Comparison of ENCODE assay signal across 14 cellular contexts in genomic region chr19:5959260-5960004, GRCh38. TPM values are rescaled to one million over a fixed set of nuclear protein-coding genes. Genes with fewer than 3 reads are reported as not detected.
DNase-seq lines count a peak whose midpoint lies in the region; ATAC-seq and TF ChIP-seq lines count a peak whose summit lies in the region.
"Had no signal": no experiment of that assay in that cellular context is flagged by ENCODE, and none has a peak within 500 bp of the region (broad histone marks: within the 10 kb centered on the region; RNA-seq: fewer than 3 reads in every experiment).

No MANE protein-coding gene starts in this region.

- intact Hi-C loops in left ventricle myocardium inferior (cut with micrococcal nuclease) (no loop called here), left ventricle myocardium superior (cut with micrococcal nuclease) (no loop called here), body of pancreas (cut with DNase I) (no loop called here)

- TF ChIP-seq POLR2A in body of pancreas (IDR thresholded peaks at IDR 0.05), result no peak
- no peak for TF ChIP-seq POLR2A in upper lobe of left lung (IDR thresholded peaks at IDR 0.05)

- no peak overlapping the region for H3K4me3 ChIP-seq in left ventricle myocardium inferior
- H3K4me3 ChIP-seq in body of pancreas, result no peak overlapping the region
- no peak overlapping the region for H3K4me3 ChIP-seq in muscle layer of colon (ENCODE audit: low read depth in 1 of 2, low read length in 2 of 2)
- no peak overlapping the region for H3K4me3 ChIP-seq in upper lobe of left lung
- H3K4me3 ChIP-seq: HAP-1 had no signal

- no peak for DNase-seq in left ventricle myocardium inferior
- no peak for DNase-seq in left ventricle myocardium superior
- no peak for DNase-seq in body of pancreas
- DNase-seq in upper lobe of left lung, result no peak
- DNase-seq in cortex of kidney (lab: John Stamatoyannopoulos, UW), result no peak
- DNase-seq in DMS53 treated with DMSO at 0.1 percent for 48 hours (lab: John Stamatoyannopoulos, UW; ENCODE audit: unreplicated experiment), result no peak
- DNase-seq: cerebellar nuclear complex; MV-4-11; NCI-H446 treated with DMSO at 0.1 percent for 48 hours; stimulated activated CD4-positive, alpha-beta T cell treated with anti-CD3 and anti-CD28 coated beads, Interleukin-12 subunit alpha, Interleukin-12 subunit beta, amount 100 ng/mL, for 4 hours had no signal

- H3K27me3 ChIP-seq in left ventricle myocardium inferior (ENCODE audit: low read depth), result no peaks in the 10 kb centered on the region
- no peaks in the 10 kb centered on the region for H3K27me3 ChIP-seq in body of pancreas
- no peaks in the 10 kb centered on the region for H3K27me3 ChIP-seq in muscle layer of colon (ENCODE audit: control insufficient read depth in 1 of 2, insufficient read depth in 2 of 2, low read length in 2 of 2)
- no peaks in the 10 kb centered on the region for H3K27me3 ChIP-seq in upper lobe of left lung
- H3K27me3 ChIP-seq: BE2C had no signal

- TF ChIP-seq EP300 in upper lobe of left lung (IDR thresholded peaks at IDR 0.05), result no peak

- TF ChIP-seq CTCF in left ventricle myocardium inferior (IDR thresholded peaks at IDR 0.05; ENCODE audit: borderline replicate concordance) (no peak), body of pancreas (IDR thresholded peaks at IDR 0.05) (no peak), upper lobe of left lung (IDR thresholded peaks at IDR 0.05) (no peak)

- H3K36me3 ChIP-seq in left ventricle myocardium inferior (no peaks in the 10 kb centered on the region), body of pancreas (replicated peaks in 1 of 2; ENCODE audit: insufficient read depth in 1 of 2, low read depth in 2 of 2) (no peaks in the 10 kb centered on the region), muscle layer of colon (ENCODE audit: insufficient read depth, low read length) (no peaks in the 10 kb centered on the region), upper lobe of left lung (no peaks in the 10 kb centered on the region)
- H3K36me3 ChIP-seq: BE2C, HAP-1 had no signal

- WGBS in body of pancreas, 2 donors, result 52 to 59% methylated on average over 10 to 14 of the region's 14 CpGs
- 86 to 87% methylated on average over 12 to 14 of the region's 14 CpGs for WGBS in upper lobe of left lung, 2 donors

- H3K4me1 ChIP-seq in left ventricle myocardium inferior (peaks cover 100% of the 10 kb centered on the region), body of pancreas (peaks cover 96% of the 10 kb centered on the region), muscle layer of colon (ENCODE audit: insufficient read depth, low read length) (peaks cover 72% of the 10 kb centered on the region), upper lobe of left lung (peaks cover 67 to 84% (median 69%) of the 10 kb centered on the region in 4 donors)

- ATAC-seq in left ventricle myocardium superior, result no peak
- ATAC-seq in body of pancreas, result no peak
- ATAC-seq in upper lobe of left lung (ENCODE audit: low FRiP score in 2 of 2), result no peak
- no peak for ATAC-seq in GM18520 (IDR thresholded peaks at IDR 0.05; ENCODE audit: unreplicated experiment)

- H3K9ac ChIP-seq in muscle layer of colon (ENCODE audit: low read length), result no peak overlapping the region

- H3K27ac ChIP-seq in left ventricle myocardium inferior (replicated peaks) (peak overlapping the region; percentile 68), body of pancreas (peak overlapping the region; percentile 79 to 95 (median 82)), muscle layer of colon (ENCODE audit: low read depth, low read length) (peak overlapping the region; percentile 27), upper lobe of left lung (peak overlapping the region; percentile 75 to 89 (median 86))

- H3K9me3 ChIP-seq in left ventricle myocardium inferior (replicated peaks) (no peaks in the 10 kb centered on the region), body of pancreas (no peaks in the 10 kb centered on the region), muscle layer of colon (ENCODE audit: low read length) (no peaks in the 10 kb centered on the region), upper lobe of left lung (no peaks in the 10 kb centered on the region)
- H3K9me3 ChIP-seq: BE2C, HAP-1 had no signal

RNA-seq across cellular contexts. Expression of gene RANBP3, which starts 18.5 kb away (rescaled TPM):
- 54.8 TPM for total RNA-seq in left ventricle myocardium inferior
- total RNA-seq in left ventricle myocardium superior, result 76.6 TPM
- 10 to 100 TPM; 62.0 to 90.0 TPM for total RNA-seq in body of pancreas
- total RNA-seq in upper lobe of left lung, result 100 to 1,000 TPM in 1 of 6 donors, 10 to 100 TPM in 5; 64.4 to 116 (median 68.5) TPM

RNA-seq across cellular contexts. Expression of gene CAPS, which starts 45.4 kb away (rescaled TPM):
- total RNA-seq in left ventricle myocardium inferior (6.1 TPM), left ventricle myocardium superior (4.1 TPM), body of pancreas (10 to 100 TPM; 18.7 to 38.6 TPM), upper lobe of left lung (100 to 1,000 TPM in 4 of 6 donors, 10 to 100 TPM in 2; 20.6 to 414 (median 115) TPM)

RNA-seq across cellular contexts. Expression of gene VMAC, which starts 54.8 kb away (rescaled TPM):
- total RNA-seq in left ventricle myocardium inferior (2.5 TPM), left ventricle myocardium superior (2.2 TPM), body of pancreas (10 to 100 TPM; 12.5 to 15.3 TPM), upper lobe of left lung (10 to 100 TPM in 3 of 6 donors, 1 to 10 TPM in 3; 4.1 to 38.8 (median 9.3) TPM)

RNA-seq across cellular contexts. Expression of gene NDUFA11, which starts 55.8 kb away (rescaled TPM):
- total RNA-seq in left ventricle myocardium inferior, result 590 TPM
- 558 TPM for total RNA-seq in left ventricle myocardium superior
- 10 to 100 TPM; 31.6 to 79.1 TPM for total RNA-seq in body of pancreas
- total RNA-seq in upper lobe of left lung, result 100 to 1,000 TPM in 4 of 6 donors, 10 to 100 TPM in 2; 87.3 to 238 (median 157) TPM

Comparison
In these comparisons a context has a peak if more than half of its experiments do, and no peak if none do; other contexts are left out.
1. H3K27ac ChIP-seq: peak in every context shown above with its lines; median percentile 86 in upper lobe of left lung; 82 in body of pancreas; 68 in left ventricle myocardium inferior; 27 in muscle layer of colon.